ENCODE assay signal across 18 cellular contexts in the genomic region with DNA sequence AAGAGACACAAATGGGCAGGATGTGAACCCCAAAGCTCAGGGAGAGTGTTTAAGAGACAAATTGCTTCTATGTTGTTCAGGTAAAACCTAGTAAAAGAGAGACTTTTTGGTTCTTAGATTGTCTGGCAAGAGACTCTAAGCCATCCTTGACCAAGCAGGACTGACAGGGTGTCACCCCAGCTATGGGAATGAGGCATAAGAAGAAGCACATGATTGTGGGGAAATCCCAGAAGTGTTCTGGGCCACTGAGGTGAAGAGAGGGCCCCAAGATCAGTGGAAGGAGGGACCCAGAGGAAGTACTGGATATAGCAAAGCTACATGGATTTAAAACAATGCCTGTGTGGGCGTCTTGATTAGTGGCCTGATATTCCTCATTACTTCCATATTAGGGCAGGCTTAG.
DNase-seq lines count a peak whose midpoint lies in the region; ATAC-seq and TF ChIP-seq lines count a peak whose summit lies in the region.
"Had no signal": no experiment of that assay in that cellular context is flagged by ENCODE, and none has a peak within 500 bp of the region (broad histone marks: within the 10 kb centered on the region; RNA-seq: fewer than 3 reads in every experiment).

No MANE protein-coding gene starts in this region.

- H3K27me3 ChIP-seq in breast epithelium (no peaks in the 10 kb centered on the region), gastrocnemius medialis (no peaks in the 10 kb centered on the region), upper lobe of left lung (no peaks in the 10 kb centered on the region), uterus (no peaks in the 10 kb centered on the region)
- H3K27me3 ChIP-seq: brain microvascular endothelial cell had no signal

- ATAC-seq in HG02870 (IDR thresholded peaks at IDR 0.05; ENCODE audit: unreplicated experiment) (peak; percentile 55), gastrocnemius medialis (no peak), upper lobe of left lung (ENCODE audit: low FRiP score in 2 of 2) (no peak)
- ATAC-seq: activated T-cell treated with anti-CD3 and anti-CD28 coated beads, Interleukin-2, amount 50 U/mL, for 4 hours had no signal

- no peak for TF ChIP-seq EP300 in upper lobe of left lung (IDR thresholded peaks at IDR 0.05)

- H3K4me3 ChIP-seq in breast epithelium (no peak overlapping the region), gastrocnemius medialis (no peak overlapping the region), upper lobe of left lung (no peak overlapping the region), uterus (no peak overlapping the region)

- H3K9me3 ChIP-seq in breast epithelium (no peaks in the 10 kb centered on the region), gastrocnemius medialis (no peaks in the 10 kb centered on the region), upper lobe of left lung (no peaks in the 10 kb centered on the region), uterus (no peaks in the 10 kb centered on the region)

- no TSS peak for BruUV-seq in MCF 10A (replicated peaks; lab: Mats Ljungman, UMichigan)

- H3K27ac Mint-ChIP-seq in MCF 10A (ENCODE audit: low read depth, unreplicated experiment): peak overlapping the region; percentile 85
- H3K27ac Mint-ChIP-seq: activated naive CD8-positive, alpha-beta T cell treated with anti-CD3 and anti-CD28 coated beads, Interleukin-2, amount 10 ng/mL, durations not matched to agents 7 days and 5 days had no signal

- no peaks in the 10 kb centered on the region for H3K36me3 ChIP-seq in breast epithelium
- H3K36me3 ChIP-seq in gastrocnemius medialis: no peaks in the 10 kb centered on the region
- no peaks in the 10 kb centered on the region for H3K36me3 ChIP-seq in upper lobe of left lung
- no peaks in the 10 kb centered on the region for H3K36me3 ChIP-seq in uterus
- H3K36me3 ChIP-seq: brain microvascular endothelial cell had no signal

- no peak overlapping the region for H3K27ac ChIP-seq in breast epithelium
- peak overlapping the region; percentile 47 for H3K27ac ChIP-seq in epithelial cell of prostate
- H3K27ac ChIP-seq in gastrocnemius medialis: peak overlapping the region in 3 of 4 donors; percentile 1 to 90 (median 86)
- no peak overlapping the region for H3K27ac ChIP-seq in upper lobe of left lung
- no peak overlapping the region for H3K27ac ChIP-seq in uterus
- H3K27ac ChIP-seq: brain microvascular endothelial cell, C4-2B had no signal

- H3K27me3 Mint-ChIP-seq in MCF 10A (ENCODE audit: insufficient read depth, unreplicated experiment): no peaks in the 10 kb centered on the region

- DNase-seq in MCF 10A (ENCODE audit: unreplicated experiment) (no peak), breast epithelium (ENCODE audit: low spot score in 2 of 2) (no peak), epithelial cell of prostate (ENCODE audit: low read depth, low spot score) (no peak), gastrocnemius medialis (no peak), upper lobe of left lung (no peak), uterus (no peak), mesenteric fat pad (ENCODE audit: low spot score) (no peak)
- DNase-seq: activated CD4-positive, alpha-beta T cell treated with anti-CD3 and anti-CD28 coated beads, Interleukin-2, amount 50 U/mL, for 4 hours; activated naive CD8-positive, alpha-beta T cell treated with anti-CD3 and anti-CD28 coated beads, Interleukin-2, amount 10 ng/mL, durations not matched to agents 7 days and 5 days; activated T-cell treated with anti-CD3 and anti-CD28 coated beads, Interleukin-2, amount 50 U/mL, for 4 hours; brain microvascular endothelial cell; DMS153; HCEC 1CT; NCI-H1436 treated with DMSO at 0.1 percent for 48 hours; stimulated activated CD4-positive, alpha-beta T cell treated with anti-CD3 and anti-CD28 coated beads, Interleukin-12 subunit alpha, Interleukin-12 subunit beta, amount 100 ng/mL, for 4 hours; stimulated activated naive CD4-positive, alpha-beta T cell had no signal

- no peak overlapping the region for H3K4me3 Mint-ChIP-seq in MCF 10A (ENCODE audit: unreplicated experiment)
- H3K4me3 Mint-ChIP-seq: activated naive CD8-positive, alpha-beta T cell treated with anti-CD3 and anti-CD28 coated beads, Interleukin-2, amount 10 ng/mL, durations not matched to agents 7 days and 5 days; activated T-cell treated with anti-CD3 and anti-CD28 coated beads, Interleukin-2, amount 50 U/mL, for 4 hours had no signal

- H3K36me3 Mint-ChIP-seq in MCF 10A (ENCODE audit: insufficient read depth, unreplicated experiment): peaks cover under 1% of the 10 kb centered on the region
- H3K36me3 Mint-ChIP-seq: activated naive CD8-positive, alpha-beta T cell treated with anti-CD3 and anti-CD28 coated beads, Interleukin-2, amount 10 ng/mL, durations not matched to agents 7 days and 5 days had no signal

- H3K4me1 ChIP-seq in breast epithelium (no peaks in the 10 kb centered on the region), gastrocnemius medialis (peaks cover 67 to 70% of the 10 kb centered on the region in 2 donors), upper lobe of left lung (peaks cover 0 to 3% (median 0%) of the 10 kb centered on the region in 4 donors), uterus (no peaks in the 10 kb centered on the region)

- peaks cover 45% of the 10 kb centered on the region for H3K4me1 Mint-ChIP-seq in MCF 10A (ENCODE audit: insufficient read depth, unreplicated experiment)

- no peak for TF ChIP-seq POLR2A in breast epithelium (IDR thresholded peaks at IDR 0.05)
- TF ChIP-seq POLR2A in gastrocnemius medialis (IDR thresholded peaks at IDR 0.05): no peak
- TF ChIP-seq POLR2A in upper lobe of left lung (IDR thresholded peaks at IDR 0.05): no peak
- TF ChIP-seq POLR2A in uterus (IDR thresholded peaks at IDR 0.05): no peak

- CTCF ChIA-PET in MCF 10A (lab: Yijun Ruan, JAX): interaction anchor here (1.2 kb wide), 1 partner anchor 12 kb away, joined by 3 read pairs; no protein-coding TSS in a partner anchor

- WGBS in upper lobe of left lung, 2 donors: 85% methylated on average over 1 of the region's 1 CpG

- no peak for TF ChIP-seq CTCF in MCF 10A (IDR thresholded peaks at IDR 0.05; ENCODE audit: unreplicated experiment)
- no peak for TF ChIP-seq CTCF in breast epithelium (IDR thresholded peaks at IDR 0.05)
- TF ChIP-seq CTCF in gastrocnemius medialis (IDR thresholded peaks at IDR 0.05 in 4 of 5, conservative IDR thresholded peaks at IDR 0.05 in 1 of 5): no peak
- TF ChIP-seq CTCF in upper lobe of left lung (IDR thresholded peaks at IDR 0.05): no peak
- TF ChIP-seq CTCF in uterus (IDR thresholded peaks at IDR 0.05): no peak

- H3K9me3 Mint-ChIP-seq in MCF 10A (ENCODE audit: unreplicated experiment): no peaks in the 10 kb centered on the region
- H3K9me3 Mint-ChIP-seq: activated naive CD8-positive, alpha-beta T cell treated with anti-CD3 and anti-CD28 coated beads, Interleukin-2, amount 10 ng/mL, durations not matched to agents 7 days and 5 days; activated T-cell treated with anti-CD3 and anti-CD28 coated beads, Interleukin-2, amount 50 U/mL, for 4 hours had no signal

- POLR2A ChIA-PET in MCF 10A (lab: Yijun Ruan, JAX): interaction anchor here (0.5 to 1.2 kb wide), 3 partner anchors 14 to 1737 kb away, joined by 3 read pairs; no protein-coding TSS in a partner anchor

- in situ Hi-C loops in gastrocnemius medialis (cut with MboI; ENCODE audit: low sequenced_read_pairs in 4 of 4): no loop called here

- intact Hi-C loops in MCF 10A (cut with micrococcal nuclease) (no loop called here), breast epithelium (cut with DNase I; ENCODE audit: low total_unique reads) (no loop called here), gastrocnemius medialis (cut with DNase I; ENCODE audit: low total_unique reads) (no loop called here), uterus (cut with DNase I; ENCODE audit: low total_unique reads) (no loop called here)

Comparison
In these comparisons a context has a peak if more than half of its experiments do, and no peak if none do; other contexts are left out.
1. H3K27ac ChIP-seq: peak in epithelial cell of prostate (single experiment) and gastrocnemius medialis (3 of 4); none in breast epithelium (0 of 2), upper lobe of left lung (0 of 4) and uterus (0 of 2).